ENCODE assay signal across 19 cellular contexts in genomic region chrX:103932133-103932532, GRCh38. TPM values are rescaled to one million over a fixed set of nuclear protein-coding genes. Genes with fewer than 3 reads are reported as not detected.
A peak's percentile ranks its signal among the peaks of the same experiment; 100 is the strongest.
DNase-seq lines count a peak whose midpoint lies in the region; ATAC-seq and TF ChIP-seq lines count a peak whose summit lies in the region.
"Had no signal": no experiment of that assay in that cellular context is flagged by ENCODE, and none has a peak within 500 bp of the region (broad histone marks: within the 10 kb centered on the region; RNA-seq: fewer than 3 reads in every experiment).

No MANE protein-coding gene starts in this region.

- no peak for TF ChIP-seq EP300 in tibial nerve (IDR thresholded peaks at IDR 0.05)

- H3K9me3 ChIP-seq in tibial nerve, result no peaks in the 10 kb centered on the region
- H3K9me3 ChIP-seq: esophagus squamous epithelium, pancreas, testis had no signal

- 66 to 78% methylated on average over 4 of the region's 4 CpGs for WGBS in tibial nerve, 2 donors

- peaks cover 0 to 13% of the 10 kb centered on the region in 2 donors for H3K27me3 ChIP-seq in tibial nerve
- H3K27me3 ChIP-seq: esophagus squamous epithelium, hepatocyte, testis had no signal

- ATAC-seq in GM18517 (IDR thresholded peaks at IDR 0.05; ENCODE audit: unreplicated experiment) (peak; percentile 87), GM19463 (IDR thresholded peaks at IDR 0.05; ENCODE audit: unreplicated experiment) (peak; percentile 95), HG02798 (IDR thresholded peaks at IDR 0.05; ENCODE audit: poor library complexity, unreplicated experiment) (peak; percentile 79), HG03558 (IDR thresholded peaks at IDR 0.05; ENCODE audit: extremely low read depth, unreplicated experiment) (peak; percentile 71), GM19324 (IDR thresholded peaks at IDR 0.05; ENCODE audit: low FRiP score, unreplicated experiment) (no peak)
- ATAC-seq: pancreas, T-cell had no signal

- H3K27ac ChIP-seq in tibial nerve, result no peak overlapping the region
- H3K27ac ChIP-seq: esophagus squamous epithelium, hepatocyte, pancreas, RWPE1, testis had no signal

- TF ChIP-seq POLR2A in tibial nerve (IDR thresholded peaks at IDR 0.05), result no peak

- no peaks in the 10 kb centered on the region for H3K4me1 ChIP-seq in tibial nerve
- H3K4me1 ChIP-seq: esophagus squamous epithelium, pancreas, testis had no signal

- no peak overlapping the region for H3K4me3 ChIP-seq in tibial nerve
- H3K4me3 ChIP-seq: esophagus squamous epithelium, hepatocyte, pancreas, testis had no signal

- H3K36me3 ChIP-seq in tibial nerve, result no peaks in the 10 kb centered on the region
- H3K36me3 ChIP-seq: esophagus squamous epithelium, pancreas had no signal

- DNase-seq in NCI-H1092 treated with DMSO at 0.1 percent for 48 hours (lab: John Stamatoyannopoulos, UW), result no peak
- no peak for DNase-seq in stimulated activated naive CD4-positive, alpha-beta T cell (lab: John Stamatoyannopoulos, UW)
- DNase-seq in tibial nerve (ENCODE audit: low spot score in 2 of 2), result no peak
- DNase-seq: activated CD4-positive, alpha-beta T cell treated with anti-CD3 and anti-CD28 coated beads for 4 hours; activated T-cell treated with anti-CD3 and anti-CD28 coated beads, Interleukin-2, amount 50 U/mL, for 48 hours; aorta; esophagus squamous epithelium; NCI-H1930; NCI-H82; pancreas; T-cell; testis had no signal

- no peak for TF ChIP-seq CTCF in tibial nerve (IDR thresholded peaks at IDR 0.05)

RNA-seq across cellular contexts. Expression of gene TMSB15B, which starts 30.3 kb away (rescaled TPM):
- 1 to 10 TPM; 1.2 to 3.3 (median 2.2) TPM for total RNA-seq in tibial nerve
